25 cellular contexts compared by ENCODE assay signal in genomic region chr2:4424153-4424552, GRCh38.
"Had no signal": no experiment of that assay in that cellular context is flagged by ENCODE, and none has a peak within 500 bp of the region (broad histone marks: within the 10 kb centered on the region; RNA-seq: fewer than 3 reads in every experiment).

No MANE protein-coding gene starts in this region.

- H2AFZ ChIP-seq: neural progenitor cell had no signal

- H3K27me3 ChIP-seq: heart left ventricle, neural progenitor cell, neutrophil, ovary, right atrium auricular region, suprapubic skin, tibial artery, upper lobe of right lung had no signal

- FAIRE-seq: urothelium cell line had no signal

- H3K36me3 ChIP-seq: heart left ventricle, left ventricle myocardium inferior, neural progenitor cell, neutrophil, ovary, right atrium auricular region, suprapubic skin, thoracic aorta, tibial artery, upper lobe of right lung had no signal

- H3K9me3 ChIP-seq: heart left ventricle, left ventricle myocardium inferior, neutrophil, ovary, right atrium auricular region, suprapubic skin, thoracic aorta, tibial artery, upper lobe of right lung had no signal

- H3K9ac ChIP-seq: neural progenitor cell had no signal

- ATAC-seq: heart left ventricle; natural killer cell; sciatic nerve; stimulated activated effector memory CD8-positive, alpha-beta T cell treated with anti-CD3 and anti-CD28 coated beads, Interleukin-12 subunit alpha, Interleukin-12 subunit beta, amount 100 ng/mL, for 72 hours; upper lobe of right lung had no signal

- H3K4me3 ChIP-seq: heart left ventricle, left ventricle myocardium inferior, lung, neural progenitor cell, ovary, right atrium auricular region, skin epidermis, suprapubic skin, thoracic aorta, tibial artery, upper lobe of right lung had no signal

- H3K4me2 ChIP-seq: neural progenitor cell had no signal

- H3K27ac ChIP-seq: heart left ventricle, left ventricle myocardium inferior, neural progenitor cell, neutrophil, ovary, right atrium auricular region, skin epidermis, suprapubic skin, thoracic aorta, tibial artery, upper lobe of right lung had no signal

- H3K4me1 ChIP-seq: heart left ventricle, left ventricle myocardium inferior, neural progenitor cell, right atrium auricular region, suprapubic skin, tibial artery, upper lobe of right lung had no signal

- DNase-seq: heart left ventricle; islet precursor cell; left ventricle myocardium inferior; naive B cell; natural killer cell; nephron progenitor cell; occipital lobe; ovary; stimulated activated CD4-positive, alpha-beta T cell treated with anti-CD3 and anti-CD28 coated beads, Interleukin-12 subunit alpha, Interleukin-12 subunit beta, amount 100 ng/mL, for 4 hours; stimulated activated CD4-positive, alpha-beta T cell treated with anti-CD3 and anti-CD28 coated beads, Interleukin-15, amount 100 ng/mL, for 24 hours; stimulated activated CD4-positive, alpha-beta T cell treated with anti-CD3 and anti-CD28 coated beads, Interleukin-4, amount 100 ng/mL, for 24 hours; stimulated activated naive CD4-positive, alpha-beta T cell; tibial artery; trophoblast cell; upper lobe of right lung had no signal
